Comparison of ENCODE assay signal across 1 cellular context in genomic region chr11:9460322-9461067, GRCh38.
TF ChIP-seq lines count a peak whose summit lies in the region.

Gene ZNF143 (plus strand): TSS chr11:9461012. CDS start chr11:9471309, 10,297 bp downstream.

TF ChIP-seq in HepG2, 621 proteins besides CTCF, POLR2A, EP300 and RAD21 (continued from another document and continues in another):
- no peak; the same call in 1 of the 2 replicates for TF ChIP-seq UBTF (CRISPR knock-in tag; IDR thresholded peaks at IDR 0.05)
- TF ChIP-seq PLSCR1 (CRISPR knock-in tag; IDR thresholded peaks at IDR 0.05; ENCODE audit: borderline replicate concordance) = no peak
- no peak for TF ChIP-seq HNRNPUL1 (IDR thresholded peaks at IDR 0.05; ENCODE audit: low read depth, low read length)
- TF ChIP-seq ZFX (CRISPR knock-in tag; IDR thresholded peaks at IDR 0.05; ENCODE audit: low read depth) = peak; percentile 73
- no peak for TF ChIP-seq PAX8 (CRISPR knock-in tag; IDR thresholded peaks at IDR 0.05; ENCODE audit: borderline replicate concordance)
- TF ChIP-seq ZNF788 (CRISPR knock-in tag; IDR thresholded peaks at IDR 0.05; ENCODE audit: borderline replicate concordance) = peak; percentile 48; the same call in 1 of the 2 replicates
- no peak for TF ChIP-seq ZNF432 (CRISPR knock-in tag; IDR thresholded peaks at IDR 0.05; ENCODE audit: borderline replicate concordance)
- TF ChIP-seq THAP11 (CRISPR knock-in tag; IDR thresholded peaks at IDR 0.05) = peak; percentile 92
- peak; percentile 94 for TF ChIP-seq SP1 (IDR thresholded peaks at IDR 0.05)
- peak; percentile 99 for TF ChIP-seq SP1 (CRISPR knock-in tag; IDR thresholded peaks at IDR 0.05)
- peak; percentile 95 for TF ChIP-seq NFYC (CRISPR knock-in tag; IDR thresholded peaks at IDR 0.05)
- TF ChIP-seq NBN (conservative IDR thresholded peaks at IDR 0.05) = no peak
- no peak for TF ChIP-seq CEBPG (CRISPR knock-in tag; IDR thresholded peaks at IDR 0.05)
- no peak for TF ChIP-seq NFIB (CRISPR knock-in tag; IDR thresholded peaks at IDR 0.05; ENCODE audit: borderline replicate concordance)
- no peak; the same call in 1 of the 2 replicates for TF ChIP-seq TFDP2 (CRISPR knock-in tag; IDR thresholded peaks at IDR 0.05)
- TF ChIP-seq ZNF746 (CRISPR knock-in tag; IDR thresholded peaks at IDR 0.05) = no peak; the same call in 1 of the 2 replicates
- peak; percentile 44; the same call in 1 of the 2 replicates for TF ChIP-seq ZNF567 (CRISPR knock-in tag; IDR thresholded peaks at IDR 0.05; ENCODE audit: borderline replicate concordance)
- TF ChIP-seq ZBTB14 (CRISPR knock-in tag; IDR thresholded peaks at IDR 0.05) = 0 out of 2 replicates have a peak, but pooled peaks have one; percentile 6
- no peak for TF ChIP-seq TERF1 (CRISPR knock-in tag; IDR thresholded peaks at IDR 0.05)
- TF ChIP-seq ATF1 (CRISPR knock-in tag; IDR thresholded peaks at IDR 0.05) = peak; percentile 98
- TF ChIP-seq SUZ12 (IDR thresholded peaks at IDR 0.05; ENCODE audit: low read depth, low read length) = no peak
- no peak for TF ChIP-seq ZNF879 (CRISPR knock-in tag; IDR thresholded peaks at IDR 0.05)
- TF ChIP-seq ZNF782 (CRISPR knock-in tag; IDR thresholded peaks at IDR 0.05; ENCODE audit: borderline replicate concordance) = no peak
- TF ChIP-seq PHB2 (IDR thresholded peaks at IDR 0.05; ENCODE audit: partially characterized antibody) = no peak
- peak; percentile 25; the same call in 1 of the 2 replicates for TF ChIP-seq TFAP4 (IDR thresholded peaks at IDR 0.05; ENCODE audit: borderline replicate concordance, low read depth)
- TF ChIP-seq ZNF441 (CRISPR knock-in tag; IDR thresholded peaks at IDR 0.05; ENCODE audit: borderline replicate concordance) = no peak
- TF ChIP-seq ZZZ3 (CRISPR knock-in tag; IDR thresholded peaks at IDR 0.05; ENCODE audit: borderline replicate concordance) = no peak; the same call in 1 of the 2 replicates
- no peak for TF ChIP-seq NR2F1 (CRISPR knock-in tag; IDR thresholded peaks at IDR 0.05)
- peak; percentile 87 for TF ChIP-seq ZNF143 (CRISPR knock-in tag; IDR thresholded peaks at IDR 0.05)
- TF ChIP-seq ATF7 (IDR thresholded peaks at IDR 0.05) = peak; percentile 86
- TF ChIP-seq ATF7 (CRISPR knock-in tag; IDR thresholded peaks at IDR 0.05) = peak; percentile 79
- TF ChIP-seq ZNF256 (CRISPR knock-in tag; conservative IDR thresholded peaks at IDR 0.05) = peak; percentile 44; the same call in 1 of the 2 replicates
- no peak for TF ChIP-seq MATR3 (CRISPR knock-in tag; IDR thresholded peaks at IDR 0.05)
- no peak; the same call in 1 of the 2 replicates for TF ChIP-seq RFXANK (CRISPR knock-in tag; IDR thresholded peaks at IDR 0.05)
- TF ChIP-seq ZNF34 (CRISPR knock-in tag; IDR thresholded peaks at IDR 0.05; ENCODE audit: borderline replicate concordance) = 0 out of 2 replicates have a peak, but pooled peaks have one; percentile 26
- TF ChIP-seq ZNF501 (CRISPR knock-in tag; IDR thresholded peaks at IDR 0.05) = peak; percentile 94
- no peak for TF ChIP-seq E2F2 (CRISPR knock-in tag; IDR thresholded peaks at IDR 0.05; ENCODE audit: borderline replicate concordance)
- TF ChIP-seq ZNF678 (CRISPR knock-in tag; IDR thresholded peaks at IDR 0.05) = peak; percentile 64
- no peak; the same call in 1 of the 2 replicates for TF ChIP-seq NFIC (IDR thresholded peaks at IDR 0.05; ENCODE audit: low read length)
- no peak for TF ChIP-seq NKX3-1 (CRISPR knock-in tag; IDR thresholded peaks at IDR 0.05)
- no peak for TF ChIP-seq ZNF850 (CRISPR knock-in tag; conservative IDR thresholded peaks at IDR 0.05)
- no peak for TF ChIP-seq CSRNP2 (CRISPR knock-in tag; conservative IDR thresholded peaks at IDR 0.05; ENCODE audit: low read depth)
- no peak for TF ChIP-seq CC2D1A (CRISPR knock-in tag; IDR thresholded peaks at IDR 0.05)
- peak; percentile 73 for TF ChIP-seq YEATS4 (CRISPR knock-in tag; IDR thresholded peaks at IDR 0.05; ENCODE audit: borderline replicate concordance)
- TF ChIP-seq ZNF605 (CRISPR knock-in tag; IDR thresholded peaks at IDR 0.05) = peak; percentile 16; the same call in 1 of the 2 replicates
- TF ChIP-seq CREM (IDR thresholded peaks at IDR 0.05) = peak; percentile 97
- TF ChIP-seq CREM (CRISPR knock-in tag; IDR thresholded peaks at IDR 0.05) = peak; percentile 60
- TF ChIP-seq ZNF225 (CRISPR knock-in tag; IDR thresholded peaks at IDR 0.05) = peak; percentile 80
- peak; percentile 86; the same call in 1 of the 2 replicates for TF ChIP-seq KDM2A (CRISPR knock-in tag; IDR thresholded peaks at IDR 0.05; ENCODE audit: borderline replicate concordance, low read depth)
- TF ChIP-seq ZNF44 (CRISPR knock-in tag; IDR thresholded peaks at IDR 0.05) = 0 out of 2 replicates have a peak, but pooled peaks have one; percentile 12
- TF ChIP-seq SP2 (CRISPR knock-in tag; IDR thresholded peaks at IDR 0.05) = peak; percentile 96
- 0 out of 2 replicates have a peak, but pooled peaks have one; percentile 29 for TF ChIP-seq PAXIP1 (CRISPR knock-in tag; conservative IDR thresholded peaks at IDR 0.05)
- 0 out of 2 replicates have a peak, but pooled peaks have one; percentile 39 for TF ChIP-seq ZNF552 (CRISPR knock-in tag; IDR thresholded peaks at IDR 0.05; ENCODE audit: borderline replicate concordance)
- no peak for TF ChIP-seq TBP (CRISPR knock-in tag; IDR thresholded peaks at IDR 0.05)
- TF ChIP-seq KDM6A (CRISPR knock-in tag; IDR thresholded peaks at IDR 0.05; ENCODE audit: low read depth) = no peak
- TF ChIP-seq GPBP1L1 (CRISPR knock-in tag; IDR thresholded peaks at IDR 0.05) = no peak
- TF ChIP-seq NCOA1 (CRISPR knock-in tag; IDR thresholded peaks at IDR 0.05) = 0 out of 2 replicates have a peak, but pooled peaks have one; percentile 64
- peak; percentile 73; the same call in 1 of the 2 replicates for TF ChIP-seq TARDBP (CRISPR knock-in tag; IDR thresholded peaks at IDR 0.05)
